ENCODE assay signal across 18 cellular contexts in the genomic region with DNA sequence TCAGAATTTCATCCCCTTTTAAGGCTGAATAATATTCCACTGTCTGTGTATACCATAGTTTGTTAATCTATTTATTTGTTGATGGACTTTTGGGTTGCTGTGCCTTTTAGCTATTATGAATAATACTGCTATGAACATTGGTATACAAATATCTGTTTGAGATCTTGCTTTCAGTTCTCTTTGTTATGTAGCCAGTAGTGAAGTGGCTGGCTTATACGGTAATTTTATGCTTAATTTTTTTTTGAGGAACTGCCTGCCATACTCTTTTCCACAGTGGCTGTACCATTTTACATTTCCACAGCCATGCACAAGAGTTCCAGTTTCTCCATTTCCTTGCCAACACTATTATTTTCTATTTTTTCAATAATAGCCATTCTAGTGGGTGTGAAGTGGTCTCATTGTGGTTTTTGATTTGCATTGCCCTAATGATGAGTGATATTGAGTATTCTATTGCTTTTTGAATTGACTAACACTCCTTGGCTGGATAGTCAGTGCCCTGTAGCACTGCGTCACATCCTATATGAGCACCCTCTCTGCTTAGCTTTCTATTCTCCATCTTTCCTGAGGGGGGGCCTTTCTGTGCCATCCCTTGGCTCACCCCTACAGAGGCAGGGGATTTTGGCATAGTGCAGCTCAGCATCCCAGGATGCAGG. TPM values are rescaled to one million over a fixed set of nuclear protein-coding genes. Genes with fewer than 3 reads are reported as not detected.
A peak's percentile ranks its signal among the peaks of the same experiment; 100 is the strongest.
DNase-seq lines count a peak whose midpoint lies in the region; ATAC-seq, FAIRE-seq and TF ChIP-seq lines count a peak whose summit lies in the region.
"Had no signal": no experiment of that assay in that cellular context is flagged by ENCODE, and none has a peak within 500 bp of the region (broad histone marks: within the 10 kb centered on the region; RNA-seq: fewer than 3 reads in every experiment).

No MANE protein-coding gene starts in this region.

- POLR2A ChIA-PET in GM12878 (lab: Charles Lee): no interaction called here
- POLR2A ChIA-PET in activated CD4-positive, alpha-beta memory T cell treated with anti-CD3 and anti-CD28 coated beads, Interleukin-2, amount 10 ng/mL, durations not matched to agents 7 days and 5 days (lab: Charles Lee): no interaction called here

- in situ Hi-C loops in GM12878 (cut with MboI): no loop called here

- H3K9me3 Mint-ChIP-seq in activated CD4-positive, alpha-beta memory T cell treated with anti-CD3 and anti-CD28 coated beads, Interleukin-2, amount 10 ng/mL, durations not matched to agents 7 days and 5 days: no peaks in the 10 kb centered on the region
- H3K9me3 Mint-ChIP-seq: GM23338; IgD-negative memory B cell; stimulated activated naive CD8-positive, alpha-beta T cell treated with anti-CD3 and anti-CD28 coated beads, Interleukin-15, amount 100 ng/mL, for 72 hours had no signal

- peaks cover 3% of the 10 kb centered on the region; the same call in 1 of the 3 replicates for H3K9me3 ChIP-seq in GM12878 (replicated peaks; ENCODE audit: control insufficient read depth, insufficient read depth, low read length)
- H3K9me3 ChIP-seq: gastroesophageal sphincter had no signal

- no peaks in the 10 kb centered on the region for H3K27me3 ChIP-seq in GM12878 (replicated peaks in 1 of 2; ENCODE audit: control insufficient read depth in 2 of 2, insufficient read depth in 2 of 2, low read length in 1 of 2)
- H3K27me3 ChIP-seq: gastroesophageal sphincter had no signal

- H3K4me3 ChIP-seq in GM12878: peak overlapping the region; percentile 21; the same call in 1 of the 2 replicates
- H3K4me3 ChIP-seq: gastroesophageal sphincter, GM23338 had no signal

- no peak for TF ChIP-seq CTCF in GM12878 (IDR thresholded peaks at IDR 0.05 in 2 of 3, conservative IDR thresholded peaks at IDR 0.05 in 1 of 3; ENCODE audit: control insufficient read depth in 2 of 3, extremely low read depth in 1 of 3, insufficient read depth in 1 of 3, low read depth in 3 of 3, low read length in 3 of 3)

- H3K79me2 ChIP-seq in GM12878 (ENCODE audit: control insufficient read depth, insufficient read depth, low read length): no peaks in the 10 kb centered on the region

- WGBS in GM12878 (ENCODE audit: insufficient coverage, insufficient replicate concordance, low lambda C conversion rate, missing lambda C conversion rate): 30% methylated on average over 2 of the region's 2 CpGs

- no peak for TF ChIP-seq RAD21 in GM12878 (IDR thresholded peaks at IDR 0.05; ENCODE audit: insufficient read depth, low read depth, low read length)

- no peaks in the 10 kb centered on the region for H3K36me3 ChIP-seq in GM12878 (ENCODE audit: control insufficient read depth in 2 of 2, insufficient read depth in 2 of 2, low read length in 1 of 2)
- H3K36me3 ChIP-seq: gastroesophageal sphincter had no signal

- H3K36me3 Mint-ChIP-seq in activated CD4-positive, alpha-beta memory T cell treated with anti-CD3 and anti-CD28 coated beads, Interleukin-2, amount 10 ng/mL, durations not matched to agents 7 days and 5 days (ENCODE audit: low read depth): no peaks in the 10 kb centered on the region
- H3K36me3 Mint-ChIP-seq: IgD-negative memory B cell had no signal

- RAD21 ChIA-PET in GM12878 (lab: Charles Lee; ENCODE audit: unreplicated experiment): interaction anchor here (1.2 kb wide), 1 partner anchor 55 kb away, joined by 3 read pairs; no protein-coding TSS in a partner anchor

- H2AFZ ChIP-seq in GM12878 (ENCODE audit: control insufficient read depth, low read depth, low read length): no peak overlapping the region
- H2AFZ ChIP-seq: GM23338 had no signal

- intact Hi-C loops in GM12878 (cut with micrococcal nuclease; ENCODE audit: unreplicated experiment): loop anchor here (1.0 kb wide), 1 partner anchor 61 kb away; no protein-coding TSS in a partner anchor

- no peak overlapping the region for H3K9ac ChIP-seq in GM12878 (ENCODE audit: control insufficient read depth, insufficient read depth, low read length)

- no TSS peak for BruUV-seq in GM12878 (replicated peaks; lab: Mats Ljungman, UMichigan)

- peak overlapping the region; percentile 56 for H3K4me2 ChIP-seq in GM12878 (ENCODE audit: control insufficient read depth, insufficient read depth)
- H3K4me2 ChIP-seq: GM23338 had no signal

- H3K4me1 Mint-ChIP-seq in activated CD4-positive, alpha-beta memory T cell treated with anti-CD3 and anti-CD28 coated beads, Interleukin-2, amount 10 ng/mL, durations not matched to agents 7 days and 5 days: peaks cover 5% of the 10 kb centered on the region
- H3K4me1 Mint-ChIP-seq: IgD-negative memory B cell; stimulated activated naive CD8-positive, alpha-beta T cell treated with anti-CD3 and anti-CD28 coated beads, Interleukin-15, amount 100 ng/mL, for 72 hours had no signal

- CTCF ChIA-PET in GM12878 (lab: Yijun Ruan, JAX): interaction anchor here (0.7 kb wide), 1 partner anchor 273 kb away, joined by 3 read pairs; no protein-coding TSS in a partner anchor
- CTCF ChIA-PET in activated CD4-positive, alpha-beta memory T cell treated with anti-CD3 and anti-CD28 coated beads, Interleukin-2, amount 10 ng/mL, durations not matched to agents 7 days and 5 days (lab: Charles Lee): no interaction called here

- H3K4me3 Mint-ChIP-seq in activated CD4-positive, alpha-beta memory T cell treated with anti-CD3 and anti-CD28 coated beads, Interleukin-2, amount 10 ng/mL, durations not matched to agents 7 days and 5 days: no peak overlapping the region
- H3K4me3 Mint-ChIP-seq: effector memory CD8-positive, alpha-beta T cell; GM23338; IgD-negative memory B cell; stimulated activated naive CD8-positive, alpha-beta T cell treated with anti-CD3 and anti-CD28 coated beads, Interleukin-15, amount 100 ng/mL, for 72 hours had no signal

- peaks cover 32% of the 10 kb centered on the region for H3K4me1 ChIP-seq in GM12878 (ENCODE audit: control insufficient read depth, insufficient read depth, low read length)
- H3K4me1 ChIP-seq: gastroesophageal sphincter had no signal

- SMC1A ChIA-PET in GM12878 (lab: Charles Lee; ENCODE audit: uncharacterized antibody, unreplicated experiment): interaction anchor here (0.9 to 1.9 kb wide), 2 partner anchors 60 to 100 kb away, joined by 3 to 7 read pairs; no protein-coding TSS in a partner anchor

- ATAC-seq in GM18867 (IDR thresholded peaks at IDR 0.05; ENCODE audit: unreplicated experiment): peak; percentile 74
- ATAC-seq in GM21526 (IDR thresholded peaks at IDR 0.05; ENCODE audit: low FRiP score, unreplicated experiment): peak; percentile 60
- peak; percentile 74 for ATAC-seq in HG03045 (IDR thresholded peaks at IDR 0.05; ENCODE audit: unreplicated experiment)
- peak; percentile 91 for ATAC-seq in GM12878
- ATAC-seq: effector memory CD8-positive, alpha-beta T cell; gastroesophageal sphincter; GM23338; SK-N-SH treated with all-trans-retinoic acid at 6 μM for 48 hours; stimulated activated naive CD8-positive, alpha-beta T cell treated with anti-CD3 and anti-CD28 coated beads, Interleukin-15, amount 100 ng/mL, for 72 hours had no signal

- no peak; a peak in 1 of 4 replicates for TF ChIP-seq EP300 in GM12878 (IDR thresholded peaks at IDR 0.05; ENCODE audit: borderline replicate concordance in 1 of 2, control insufficient read depth in 1 of 2, low read depth in 2 of 2, low read length in 2 of 2)

- no peak overlapping the region for H3K27ac Mint-ChIP-seq in activated CD4-positive, alpha-beta memory T cell treated with anti-CD3 and anti-CD28 coated beads, Interleukin-2, amount 10 ng/mL, durations not matched to agents 7 days and 5 days
- H3K27ac Mint-ChIP-seq: effector memory CD8-positive, alpha-beta T cell; GM23338; IgD-negative memory B cell had no signal

- no peak for FAIRE-seq in GM12878 (lab: Jason Lieb, UNC)
- FAIRE-seq: islet of Langerhans had no signal

- no peaks in the 10 kb centered on the region for H4K20me1 ChIP-seq in GM12878 (ENCODE audit: control insufficient read depth, insufficient read depth)

- peaks cover 22% of the 10 kb centered on the region for H3K27me3 Mint-ChIP-seq in activated CD4-positive, alpha-beta memory T cell treated with anti-CD3 and anti-CD28 coated beads, Interleukin-2, amount 10 ng/mL, durations not matched to agents 7 days and 5 days
- H3K27me3 Mint-ChIP-seq: stimulated activated naive CD8-positive, alpha-beta T cell treated with anti-CD3 and anti-CD28 coated beads, Interleukin-15, amount 100 ng/mL, for 72 hours had no signal

- DNase-seq in GM12878 (ENCODE audit: low read depth, low spot score) (peak; percentile 35), mucosa of gallbladder (ENCODE audit: low spot score) (no peak), NCI-H748 (lab: John Stamatoyannopoulos, UW; ENCODE audit: unreplicated experiment) (no peak), CD1c-positive myeloid dendritic cell (ENCODE audit: extremely low spot score) (no peak)
- DNase-seq in activated CD4-positive, alpha-beta memory T cell treated with anti-CD3 and anti-CD28 coated beads, Interleukin-2, amount 10 ng/mL, durations not matched to agents 7 days and 5 days: no peak
- DNase-seq: C1 segment of cervical spinal cord; effector memory CD8-positive, alpha-beta T cell; NK-92 treated with Interleukin-12 subunit alpha and Interleukin-12 subunit beta, amount 100 ng/mL, for 24 hours; stimulated activated CD4-positive, alpha-beta T cell treated with anti-CD3 and anti-CD28 coated beads, Interleukin-4, amount 100 ng/mL, for 1 hour; stimulated activated naive CD8-positive, alpha-beta T cell treated with anti-CD3 and anti-CD28 coated beads, Interleukin-15, amount 100 ng/mL, for 72 hours had no signal

- H3K27ac ChIP-seq in GM12878 (ENCODE audit: control insufficient read depth, insufficient read depth): peak overlapping the region; percentile 76
- H3K27ac ChIP-seq: gastroesophageal sphincter had no signal

- no peak for TF ChIP-seq POLR2A in GM12878 (IDR thresholded peaks at IDR 0.05; ENCODE audit: low read depth, low read length)

RNA-seq across cellular contexts. Expression of gene RAPGEF5, which starts 29.4 kb away (rescaled TPM):
- total RNA-seq in GM12878 (2013; cell fraction: nucleolus; rRNA removed): 20.1 and 24.4 TPM in 2 replicates
- total RNA-seq in GM12878 (2014; rRNA removed) (1.9 and 2.2 TPM in 2 replicates), GM12878 (2014; rRNA removed; fragmentation: Illumina TruSeq; extraction: Trizol) (3.2 and 4.2 TPM in 2 replicates), GM12878 (2021) (4.0 and 4.3 TPM in 2 replicates), mucosa of gallbladder (53.4 TPM)
- polyA plus RNA-seq in GM12878 (2011; ENCODE audit: low read depth): 1.8 TPM
- polyA plus RNA-seq in GM12878 (2011; rRNA removed) (0.56 and 0.57 TPM in 2 replicates), GM12878 (2014; fragmentation: Illumina TruSeq; extraction: Trizol) (1.6 and 1.9 TPM in 2 replicates), GM12878 (2014; fragmentation: Nextera tagmentation; extraction: Ambion mirVana) (under 1 TPM; 0.38 to 0.39 TPM), GM12878 (2014; rRNA removed) (1.7 and 1.8 TPM in 2 replicates), GM12878 (2016; fragmentation: Nextera tagmentation; extraction: Ambion mirVana) (under 1 TPM in 1 of 2 experiments, not detected in 1; 0.88 TPM)
- polyA plus RNA-seq in GM12878 (2011; cell fraction: cytosol; rRNA removed): 0.18 and 0.39 TPM in 2 replicates
- 0.88 and 0.95 TPM in 2 replicates for polyA plus RNA-seq in GM12878 (2011; cell fraction: nucleus; rRNA removed)
- polyA plus RNA-seq in GM12878 (2012): 1.3 and 2.2 TPM in 2 replicates
- 1.9 and 2.7 TPM in 2 replicates for polyA minus RNA-seq in GM12878 (2011; rRNA and poly(A)+ RNA removed)
- 0.52 and 0.53 TPM in 2 replicates for polyA minus RNA-seq in GM12878 (2011; cell fraction: cytosol; rRNA and poly(A)+ RNA removed)
- 4.6 and 5.3 TPM in 2 replicates for polyA minus RNA-seq in GM12878 (2011; cell fraction: nucleus; rRNA and poly(A)+ RNA removed)
- total RNA-seq in activated CD4-positive, alpha-beta memory T cell treated with anti-CD3 and anti-CD28 coated beads, Interleukin-2, amount 10 ng/mL, durations not matched to agents 7 days and 5 days: under 1 TPM; 0.43 to 0.93 TPM
